In genomic region chr3:194212869-194213320, GRCh38 we compare ENCODE assay signal across 1 cellular context.
TF ChIP-seq lines count a peak whose summit lies in the region.

No MANE protein-coding gene starts in this region.

TF ChIP-seq in SK-N-SH treated with all-trans-retinoic acid at 6 μM for 48 hours, 23 proteins besides CTCF, POLR2A, EP300 and RAD21 (continued from another document):
- TF ChIP-seq, protein P1, sequence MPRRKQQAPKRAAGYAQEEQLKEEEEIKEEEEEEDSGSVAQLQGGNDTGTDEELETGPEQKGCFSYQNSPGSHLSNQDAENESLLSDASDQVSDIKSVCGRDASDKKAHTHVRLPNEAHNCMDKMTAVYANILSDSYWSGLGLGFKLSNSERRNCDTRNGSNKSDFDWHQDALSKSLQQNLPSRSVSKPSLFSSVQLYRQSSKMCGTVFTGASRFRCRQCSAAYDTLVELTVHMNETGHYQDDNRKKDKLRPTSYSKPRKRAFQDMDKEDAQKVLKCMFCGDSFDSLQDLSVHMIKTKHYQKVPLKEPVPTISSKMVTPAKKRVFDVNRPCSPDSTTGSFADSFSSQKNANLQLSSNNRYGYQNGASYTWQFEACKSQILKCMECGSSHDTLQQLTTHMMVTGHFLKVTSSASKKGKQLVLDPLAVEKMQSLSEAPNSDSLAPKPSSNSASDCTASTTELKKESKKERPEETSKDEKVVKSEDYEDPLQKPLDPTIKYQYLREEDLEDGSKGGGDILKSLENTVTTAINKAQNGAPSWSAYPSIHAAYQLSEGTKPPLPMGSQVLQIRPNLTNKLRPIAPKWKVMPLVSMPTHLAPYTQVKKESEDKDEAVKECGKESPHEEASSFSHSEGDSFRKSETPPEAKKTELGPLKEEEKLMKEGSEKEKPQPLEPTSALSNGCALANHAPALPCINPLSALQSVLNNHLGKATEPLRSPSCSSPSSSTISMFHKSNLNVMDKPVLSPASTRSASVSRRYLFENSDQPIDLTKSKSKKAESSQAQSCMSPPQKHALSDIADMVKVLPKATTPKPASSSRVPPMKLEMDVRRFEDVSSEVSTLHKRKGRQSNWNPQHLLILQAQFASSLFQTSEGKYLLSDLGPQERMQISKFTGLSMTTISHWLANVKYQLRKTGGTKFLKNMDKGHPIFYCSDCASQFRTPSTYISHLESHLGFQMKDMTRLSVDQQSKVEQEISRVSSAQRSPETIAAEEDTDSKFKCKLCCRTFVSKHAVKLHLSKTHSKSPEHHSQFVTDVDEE (CRISPR knock-in tag; IDR thresholded peaks at IDR 0.05), result peak; percentile 95; the same call in 1 of the 2 replicates
- TF ChIP-seq TOX (CRISPR knock-in tag; IDR thresholded peaks at IDR 0.05; ENCODE audit: borderline replicate concordance) (no peak), CREB5 (CRISPR knock-in tag; IDR thresholded peaks at IDR 0.05; ENCODE audit: low read depth) (peak; percentile 47; the same call in 1 of the 2 replicates), BACH2 (CRISPR knock-in tag; IDR thresholded peaks at IDR 0.05; ENCODE audit: borderline replicate concordance) (no peak), GLIS3 (CRISPR knock-in tag; IDR thresholded peaks at IDR 0.05) (no peak)
